26 cellular contexts compared by ENCODE assay signal in genomic region chr10:114057845-114058244, GRCh38. TPM values are rescaled to one million over a fixed set of nuclear protein-coding genes. Genes with fewer than 3 reads are reported as not detected.
A peak's percentile ranks its signal among the peaks of the same experiment; 100 is the strongest.
DNase-seq lines count a peak whose midpoint lies in the region; ATAC-seq and TF ChIP-seq lines count a peak whose summit lies in the region.
"Had no signal": no experiment of that assay in that cellular context is flagged by ENCODE, and none has a peak within 500 bp of the region (broad histone marks: within the 10 kb centered on the region; RNA-seq: fewer than 3 reads in every experiment).

No MANE protein-coding gene starts in this region.

- H3K27ac ChIP-seq in BLaER1 treated with 17β-estradiol and CSF1 and Interleukin-3, amounts not matched to agents 10 nM and 100 nM: peak overlapping the region in 4 of 11 experiments; percentile 41 to 86 (median 80); a peak in 7 of 22 replicates
- H3K27ac ChIP-seq in ascending aorta (no peak overlapping the region), aorta (ENCODE audit: low read depth in 1 of 2, low read length in 2 of 2) (no peak overlapping the region)
- no peak overlapping the region for H3K27ac ChIP-seq in CD8-positive, alpha-beta T cell (ENCODE audit: low read depth, low read length)

- no peak overlapping the region for H3K4me3 ChIP-seq in BLaER1 treated with 17β-estradiol and CSF1 and Interleukin-3, amounts not matched to agents 10 nM and 100 nM
- no peak overlapping the region for H3K4me3 ChIP-seq in Loucy (ENCODE audit: low read length, poor library complexity, severe bottlenecking)
- no peak overlapping the region for H3K4me3 ChIP-seq in ascending aorta
- no peak overlapping the region for H3K4me3 ChIP-seq in aorta (ENCODE audit: low read length in 2 of 2)
- H3K4me3 ChIP-seq in CD8-positive, alpha-beta T cell (ENCODE audit: low read depth, low read length): no peak overlapping the region
- H3K4me3 ChIP-seq: GM12878, GM23338, MG63 had no signal

- CTCF ChIA-PET in CD8-positive, alpha-beta T cell (lab: Charles Lee): no interaction called here

- no peaks in the 10 kb centered on the region for H3K27me3 ChIP-seq in BLaER1 treated with 17β-estradiol and CSF1 and Interleukin-3, amounts not matched to agents 10 nM and 100 nM
- H3K27me3 ChIP-seq in Loucy (ENCODE audit: insufficient read depth, low read length, poor library complexity, severe bottlenecking): no peaks in the 10 kb centered on the region
- no peaks in the 10 kb centered on the region for H3K27me3 ChIP-seq in ascending aorta
- no peaks in the 10 kb centered on the region for H3K27me3 ChIP-seq in aorta (ENCODE audit: control insufficient read depth in 1 of 2, insufficient read depth in 2 of 2, low read length in 1 of 2)
- no peaks in the 10 kb centered on the region for H3K27me3 ChIP-seq in CD8-positive, alpha-beta T cell (ENCODE audit: insufficient read depth, low read length)

- H3K9me3 Mint-ChIP-seq in CD8-positive, alpha-beta T cell: no peaks in the 10 kb centered on the region
- H3K9me3 Mint-ChIP-seq: CD14-positive monocyte; GM23338; H9; T-helper 2 cell treated with Interferon-gamma antibody and Interleukin-4, amounts not matched to agents 5 μg/mL and 100 μg/mL, for 36 hours had no signal

- peaks cover 0 to 8% (median 0%) of the 10 kb centered on the region in 11 experiments; a peak in 1 of 22 replicates for H3K36me3 ChIP-seq in BLaER1 treated with 17β-estradiol and CSF1 and Interleukin-3, amounts not matched to agents 10 nM and 100 nM
- no peaks in the 10 kb centered on the region for H3K36me3 ChIP-seq in Loucy (ENCODE audit: insufficient read depth, low read length)
- no peaks in the 10 kb centered on the region for H3K36me3 ChIP-seq in ascending aorta
- H3K36me3 ChIP-seq in aorta (ENCODE audit: control insufficient read depth in 1 of 2, insufficient read depth in 2 of 2, low read length in 1 of 2): no peaks in the 10 kb centered on the region
- H3K36me3 ChIP-seq in CD8-positive, alpha-beta T cell (ENCODE audit: insufficient read depth, low read length): no peaks in the 10 kb centered on the region
- H3K36me3 ChIP-seq: MG63 had no signal

- H3K36me3 Mint-ChIP-seq in CD8-positive, alpha-beta T cell: no peaks in the 10 kb centered on the region

- no peak for TF ChIP-seq CTCF in Loucy (conservative IDR thresholded peaks at IDR 0.05; ENCODE audit: low read length)
- no peak for TF ChIP-seq CTCF in ascending aorta (IDR thresholded peaks at IDR 0.05)
- TF ChIP-seq CTCF in CD8-positive, alpha-beta T cell (IDR thresholded peaks at IDR 0.05): no peak

- peak overlapping the region in 8 of 11 experiments; percentile 10 to 75 (median 65); a peak in 13 of 22 replicates for H3K4me2 ChIP-seq in BLaER1 treated with 17β-estradiol and CSF1 and Interleukin-3, amounts not matched to agents 10 nM and 100 nM
- H3K4me2 ChIP-seq in Loucy (ENCODE audit: low read depth, low read length, poor library complexity, severe bottlenecking): no peak overlapping the region
- H3K4me2 ChIP-seq: GM23338 had no signal

- no peaks in the 10 kb centered on the region for H4K20me1 ChIP-seq in BLaER1 treated with 17β-estradiol and CSF1 and Interleukin-3, amounts not matched to agents 10 nM and 100 nM
- H4K20me1 ChIP-seq in Loucy (ENCODE audit: insufficient read depth, low read length, poor library complexity, severe bottlenecking): no peaks in the 10 kb centered on the region

- peak; percentile 71 to 82 for DNase-seq in AML-193 (lab: John Stamatoyannopoulos, UW)
- DNase-seq in SKM-1 (lab: John Stamatoyannopoulos, UW; ENCODE audit: unreplicated experiment): peak; percentile 45
- no peak for DNase-seq in ascending aorta (ENCODE audit: low spot score in 2 of 2)
- no peak for DNase-seq in aorta
- no peak for DNase-seq in CD8-positive, alpha-beta T cell
- DNase-seq: H9; MG63; NCI-H1105; NCI-H2029; NCI-H446; NCI-H526; NCI-H82; NK-92 treated with Interleukin-12 subunit alpha and Interleukin-12 subunit beta, amount 100 ng/mL, for 24 hours; RPMI8226; SHP77 treated with DMSO at 0.1 percent for 48 hours; T-helper 1 cell had no signal

- no peak overlapping the region for H3K4me3 Mint-ChIP-seq in CD8-positive, alpha-beta T cell
- H3K4me3 Mint-ChIP-seq: B cell; CD14-positive monocyte; GM23338; H9; T-helper 2 cell treated with Interferon-gamma antibody and Interleukin-4, amounts not matched to agents 5 μg/mL and 100 μg/mL, for 36 hours had no signal

- peaks cover 10% of the 10 kb centered on the region for H3K4me1 Mint-ChIP-seq in CD8-positive, alpha-beta T cell (ENCODE audit: low read depth)

- peaks cover 0 to 26% (median 6%) of the 10 kb centered on the region in 11 experiments; a peak in 10 of 22 replicates for H3K9me3 ChIP-seq in BLaER1 treated with 17β-estradiol and CSF1 and Interleukin-3, amounts not matched to agents 10 nM and 100 nM (replicated peaks in 1 of 11)
- H3K9me3 ChIP-seq in Loucy (ENCODE audit: insufficient read depth, low read depth, low read length): no peaks in the 10 kb centered on the region
- H3K9me3 ChIP-seq in ascending aorta: no peaks in the 10 kb centered on the region
- no peaks in the 10 kb centered on the region for H3K9me3 ChIP-seq in aorta (ENCODE audit: control insufficient read depth, low read length)
- no peaks in the 10 kb centered on the region for H3K9me3 ChIP-seq in CD8-positive, alpha-beta T cell (ENCODE audit: low read length)
- H3K9me3 ChIP-seq: MG63 had no signal

- intact Hi-C loops in ascending aorta (cut with DNase I): no loop called here
- intact Hi-C loops in aorta (cut with DNase I): no loop called here
- intact Hi-C loops in CD8-positive, alpha-beta T cell (cut with DNase I, micrococcal nuclease): no loop called here

- peaks cover 4% of the 10 kb centered on the region for H3K27me3 Mint-ChIP-seq in CD8-positive, alpha-beta T cell (ENCODE audit: low read depth)

- H3K27ac Mint-ChIP-seq in CD8-positive, alpha-beta T cell: no peak overlapping the region
- H3K27ac Mint-ChIP-seq: B cell; CD14-positive monocyte; GM23338; H9; T-helper 2 cell treated with Interferon-gamma antibody and Interleukin-4, amounts not matched to agents 5 μg/mL and 100 μg/mL, for 36 hours had no signal

- H2AFZ ChIP-seq in Loucy (ENCODE audit: low read length): no peak overlapping the region
- H2AFZ ChIP-seq: GM23338 had no signal

- WGBS in aorta, 2 donors: 88 to 92% methylated on average over 2 of the region's 2 CpGs

- ATAC-seq in aorta (ENCODE audit: low FRiP score): no peak
- no peak for ATAC-seq in CD8-positive, alpha-beta T cell
- ATAC-seq: GM12878, GM23338, HepG2, SK-N-SH treated with all-trans-retinoic acid at 6 μM for 48 hours had no signal

- peaks cover 16 to 66% (median 56%) of the 10 kb centered on the region in 10 experiments for H3K4me1 ChIP-seq in BLaER1 treated with 17β-estradiol and CSF1 and Interleukin-3, amounts not matched to agents 10 nM and 100 nM
- H3K4me1 ChIP-seq in Loucy (ENCODE audit: insufficient read depth, low read length, poor library complexity, severe bottlenecking) (peaks cover 47% of the 10 kb centered on the region), ascending aorta (no peaks in the 10 kb centered on the region), aorta (ENCODE audit: control insufficient read depth in 1 of 2, insufficient read depth in 2 of 2, low read length in 2 of 2) (no peaks in the 10 kb centered on the region)
- H3K4me1 ChIP-seq in CD8-positive, alpha-beta T cell (ENCODE audit: insufficient read depth, low read length): no peaks in the 10 kb centered on the region

- no peak overlapping the region for H3K9ac ChIP-seq in BLaER1 treated with 17β-estradiol and CSF1 and Interleukin-3, amounts not matched to agents 10 nM and 100 nM
- peak overlapping the region; percentile 6 for H3K9ac ChIP-seq in Loucy (ENCODE audit: low read depth, low read length, poor library complexity, severe bottlenecking)

- POLR2A ChIA-PET in CD8-positive, alpha-beta T cell (lab: Charles Lee): no interaction called here

- no peaks in the 10 kb centered on the region for H3K79me2 ChIP-seq in Loucy (ENCODE audit: insufficient read depth, low read length)

- H3K9me2 ChIP-seq in Loucy (replicated peaks; ENCODE audit: low read depth, low read length): no peaks in the 10 kb centered on the region

- peaks cover 12% of the 10 kb centered on the region for H3F3A ChIP-seq in Loucy (ENCODE audit: low read depth)

RNA-seq across cellular contexts. Expression of gene ADRB1, which starts 14.2 kb away (rescaled TPM):
- total RNA-seq in ascending aorta (not detected), aorta (under 1 TPM; 0.12 to 0.19 TPM)
- not detected for polyA plus RNA-seq in aorta
- 1 to 10 TPM; 1.2 to 1.4 TPM for total RNA-seq in CD8-positive, alpha-beta T cell
- total RNA-seq: B cell, Daoy had no signal
- polyA plus RNA-seq: HepG2 had no signal

Comparison
In these comparisons a context has a peak if more than half of its experiments do, and no peak if none do; other contexts are left out.
1. DNase-seq: peak in AML-193 (2 of 2) and SKM-1 (single experiment); none in ascending aorta (0 of 2), aorta (0 of 2) and CD8-positive, alpha-beta T cell (0 of 7).